8 cellular contexts compared by ENCODE assay signal in the genomic region with DNA sequence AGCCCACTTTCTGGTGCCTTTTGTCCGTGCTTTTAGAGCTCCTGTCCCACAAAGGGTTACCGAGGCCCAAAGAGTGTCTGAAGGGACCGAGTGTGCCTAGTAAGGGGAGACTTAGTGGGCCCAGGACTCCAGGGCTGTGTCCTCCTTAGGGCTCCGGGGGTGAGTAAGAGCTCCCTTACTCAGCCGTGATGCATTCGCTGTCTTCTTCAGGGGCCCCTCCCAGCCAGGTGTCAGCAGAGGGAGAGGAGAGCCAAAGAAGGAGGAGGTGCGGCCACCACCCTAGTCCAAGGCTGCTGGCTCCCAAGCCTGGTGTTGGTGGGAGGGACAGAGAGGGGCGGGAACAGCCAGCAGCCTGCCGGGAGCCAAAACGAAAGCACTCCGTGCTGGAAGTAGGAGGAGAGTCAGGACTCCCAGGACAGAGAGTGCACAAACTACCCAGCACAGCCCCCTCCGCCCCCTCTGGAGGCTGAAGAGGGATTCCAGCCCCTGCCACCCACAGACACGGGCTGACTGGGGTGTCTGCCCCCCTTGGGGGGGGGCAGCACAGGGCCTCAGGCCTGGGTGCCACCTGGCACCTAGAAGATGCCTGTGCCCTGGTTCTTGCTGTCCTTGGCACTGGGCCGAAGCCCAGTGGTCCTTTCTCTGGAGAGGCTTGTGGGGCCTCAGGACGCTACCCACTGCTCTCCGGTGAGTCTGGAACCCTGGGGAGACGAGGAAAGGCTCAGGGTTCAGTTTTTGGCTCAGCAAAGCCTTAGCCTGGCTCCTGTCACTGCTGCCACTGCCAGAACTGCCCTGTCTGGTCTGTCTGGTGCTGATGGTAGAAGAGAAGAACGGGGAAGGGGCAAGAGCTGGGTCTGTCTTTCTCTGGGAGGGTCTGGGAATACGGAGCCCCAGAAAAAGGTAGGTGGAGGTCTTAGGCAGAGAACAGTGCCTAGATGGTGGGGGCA. TPM values are rescaled to one million over a fixed set of nuclear protein-coding genes. Genes with fewer than 3 reads are reported as not detected.
DNase-seq lines count a peak whose midpoint lies in the region; ATAC-seq and TF ChIP-seq lines count a peak whose summit lies in the region.

A gene with protein sequence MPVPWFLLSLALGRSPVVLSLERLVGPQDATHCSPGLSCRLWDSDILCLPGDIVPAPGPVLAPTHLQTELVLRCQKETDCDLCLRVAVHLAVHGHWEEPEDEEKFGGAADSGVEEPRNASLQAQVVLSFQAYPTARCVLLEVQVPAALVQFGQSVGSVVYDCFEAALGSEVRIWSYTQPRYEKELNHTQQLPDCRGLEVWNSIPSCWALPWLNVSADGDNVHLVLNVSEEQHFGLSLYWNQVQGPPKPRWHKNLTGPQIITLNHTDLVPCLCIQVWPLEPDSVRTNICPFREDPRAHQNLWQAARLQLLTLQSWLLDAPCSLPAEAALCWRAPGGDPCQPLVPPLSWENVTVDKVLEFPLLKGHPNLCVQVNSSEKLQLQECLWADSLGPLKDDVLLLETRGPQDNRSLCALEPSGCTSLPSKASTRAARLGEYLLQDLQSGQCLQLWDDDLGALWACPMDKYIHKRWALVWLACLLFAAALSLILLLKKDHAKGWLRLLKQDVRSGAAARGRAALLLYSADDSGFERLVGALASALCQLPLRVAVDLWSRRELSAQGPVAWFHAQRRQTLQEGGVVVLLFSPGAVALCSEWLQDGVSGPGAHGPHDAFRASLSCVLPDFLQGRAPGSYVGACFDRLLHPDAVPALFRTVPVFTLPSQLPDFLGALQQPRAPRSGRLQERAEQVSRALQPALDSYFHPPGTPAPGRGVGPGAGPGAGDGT (plus strand): TSS at position 365 of the 947 bp plus-strand sequence. CDS start 218 bp downstream, at position 583.

- H3K9me3 ChIP-seq in MG63 (no peaks in the 10 kb centered on the region), gastrocnemius medialis (no peaks in the 10 kb centered on the region)

- H3K27me3 Mint-ChIP-seq in T-cell, result no peaks in the 10 kb centered on the region
- peaks cover 0 to 6% (median 6%) of the 10 kb centered on the region in 3 donors for H3K27me3 Mint-ChIP-seq in immature natural killer cell (ENCODE audit: low read depth in 3 of 3)

- in situ Hi-C loops in gastrocnemius medialis (cut with MboI; ENCODE audit: low sequenced_read_pairs in 4 of 4), result no loop called here

- peaks cover 0 to 24% (median 18%) of the 10 kb centered on the region in 3 donors for H3K4me1 Mint-ChIP-seq in T-cell
- peaks cover 10 to 14% of the 10 kb centered on the region in 2 donors for H3K4me1 Mint-ChIP-seq in immature natural killer cell

- peak within 1 kb of the TSS; percentile 85 to 95 (median 92) for H3K27ac ChIP-seq in gastrocnemius medialis

- H3K9me3 Mint-ChIP-seq in T-cell (no peaks in the 10 kb centered on the region), immature natural killer cell (no peaks in the 10 kb centered on the region)

- H3K4me3 ChIP-seq in MG63 (peak within 1 kb of the TSS; percentile 40), gastrocnemius medialis (peak within 1 kb of the TSS; percentile 59 to 85 (median 72))

- ATAC-seq in T-cell (replicated peaks in 1 of 4) (peak; percentile 24 to 47 (median 34)), gastrocnemius medialis (peak; percentile 85 to 86), HG02870 (IDR thresholded peaks at IDR 0.05; ENCODE audit: unreplicated experiment) (no peak), HG03175 (IDR thresholded peaks at IDR 0.05; ENCODE audit: unreplicated experiment) (no peak)

- H3K27ac Mint-ChIP-seq in T-cell (peak within 1 kb of the TSS; percentile 27 to 39), immature natural killer cell (peak within 1 kb of the TSS in 1 of 6 donors; percentile 12)

- POLR2A ChIA-PET in T-cell (lab: Charles Lee), result no interaction called here

- peak; percentile 33 for DNase-seq in DMS114 treated with DMSO at 0.1 percent for 48 hours (lab: John Stamatoyannopoulos, UW; ENCODE audit: unreplicated experiment)
- DNase-seq in MG63, result peak; percentile 91
- DNase-seq in T-cell, result peak in 3 of 34 experiments; percentile 18 to 24 (median 21)
- peak; percentile 42 to 57 for DNase-seq in cerebellar nuclear complex (lab: John Stamatoyannopoulos, UW)
- no peak for DNase-seq in immature natural killer cell
- DNase-seq in gastrocnemius medialis, result peak; percentile 90 to 94

- H3K36me3 Mint-ChIP-seq in T-cell (no peaks in the 10 kb centered on the region), immature natural killer cell (no peaks in the 10 kb centered on the region)

- peak within 1 kb of the TSS; percentile 70 to 73 (median 71) for H3K4me3 Mint-ChIP-seq in T-cell
- H3K4me3 Mint-ChIP-seq in immature natural killer cell, result peak within 1 kb of the TSS; percentile 72 to 81 (median 79)

- peaks cover 17 to 30% of the 10 kb centered on the region in 2 donors for H3K4me1 ChIP-seq in gastrocnemius medialis

- CTCF ChIA-PET in T-cell (lab: Charles Lee), result interaction anchor here in 1 of 2 donors (0.6 kb wide), 1 partner anchor 15 kb away, joined by 6 read pairs; no protein-coding TSS in a partner anchor

- H3K36me3 ChIP-seq in MG63 (no peaks in the 10 kb centered on the region), gastrocnemius medialis (no peaks in the 10 kb centered on the region)

- TF ChIP-seq CTCF in gastrocnemius medialis (IDR thresholded peaks at IDR 0.05 in 4 of 5, conservative IDR thresholded peaks at IDR 0.05 in 1 of 5), result peak in 1 of 5 experiments; percentile 7

- H3K27me3 ChIP-seq in MG63 (no peaks in the 10 kb centered on the region), gastrocnemius medialis (no peaks in the 10 kb centered on the region)

- intact Hi-C loops in gastrocnemius medialis (cut with DNase I; ENCODE audit: low total_unique reads), result loop anchor here (2.0 to 5.0 kb wide), 2 partner anchors 54 to 115 kb away; no protein-coding TSS in a partner anchor

- TF ChIP-seq POLR2A in gastrocnemius medialis (IDR thresholded peaks at IDR 0.05), result peak; percentile 74 to 81

RNA-seq across cellular contexts. Expression of the gene that starts here (rescaled TPM):
- total RNA-seq in MG63 (2014; rRNA removed; shearing (Covaris generic); ENCODE audit: low replicate concordance), result 12.1 and 14.8 TPM in 2 replicates
- total RNA-seq in T-cell, result 1 to 10 TPM in 2 of 5 donors, under 1 TPM in 3; 0.54 to 1.2 (median 0.80) TPM
- polyA plus RNA-seq in immature natural killer cell, result 10 to 100 TPM in 2 of 3 donors, 1 to 10 TPM in 1; 1.7 to 16.5 (median 12.6) TPM
- 10 to 100 TPM; 14.8 to 67.3 (median 47.2) TPM for total RNA-seq in gastrocnemius medialis

Comparison
In these comparisons a context has a peak if more than half of its experiments do, and no peak if none do; other contexts are left out.
1. DNase-seq: peak in DMS114 treated with DMSO at 0.1 percent for 48 hours (single experiment), MG63 (single experiment), cerebellar nuclear complex (2 of 2) and gastrocnemius medialis (2 of 2); none in immature natural killer cell (0 of 3).
2. ATAC-seq: peak in T-cell (4 of 4) and gastrocnemius medialis (2 of 2); none in HG02870 (single experiment) and HG03175 (single experiment).